11 cellular contexts compared by ENCODE assay signal in genomic region chr19:11087870-11088507, GRCh38. TPM values are rescaled to one million over a fixed set of nuclear protein-coding genes. Genes with fewer than 3 reads are reported as not detected.
DNase-seq lines count a peak whose midpoint lies in the region; FAIRE-seq lines count a peak whose summit lies in the region.
"Had no signal": no experiment of that assay in that cellular context is flagged by ENCODE, and none has a peak within 500 bp of the region (broad histone marks: within the 10 kb centered on the region; RNA-seq: fewer than 3 reads in every experiment).

No MANE protein-coding gene starts in this region.

- no peaks in the 10 kb centered on the region for H3K9me3 Mint-ChIP-seq in activated T-helper 1 cell treated with anti-CD3 and anti-CD28 coated beads, Interleukin-12 subunit alpha, Interleukin-12 subunit beta, Interleukin-2, Interleukin-4 antibody, amounts not matched to agents 30 ng/mL and 10 ng/mL and 1 ng/mL, durations not matched to agents 14 hours and 24 hours and 36 hours
- H3K9me3 Mint-ChIP-seq: central memory CD8-positive, alpha-beta T cell had no signal

- H3K27ac ChIP-seq in HUES64 (ENCODE audit: low read depth, low read length) (peak overlapping the region; percentile 99), small intestine (ENCODE audit: low read depth in 1 of 2, low read length in 1 of 2) (peak overlapping the region; percentile 37 to 92)

- peaks cover 24% of the 10 kb centered on the region for H3K36me3 ChIP-seq in HUES64 (ENCODE audit: insufficient read depth, low read length)
- peaks cover 5% of the 10 kb centered on the region for H3K36me3 ChIP-seq in iPS-15b (ENCODE audit: control insufficient read depth, insufficient read depth, low read length)
- H3K36me3 ChIP-seq in small intestine (ENCODE audit: control insufficient read depth in 2 of 2, insufficient read depth in 2 of 2, low read length in 2 of 2): no peaks in the 10 kb centered on the region

- H3K36me3 Mint-ChIP-seq in activated T-helper 1 cell treated with anti-CD3 and anti-CD28 coated beads, Interleukin-12 subunit alpha, Interleukin-12 subunit beta, Interleukin-2, Interleukin-4 antibody, amounts not matched to agents 30 ng/mL and 10 ng/mL and 1 ng/mL, durations not matched to agents 14 hours and 24 hours and 36 hours (ENCODE audit: low read depth): peaks cover 13% of the 10 kb centered on the region

- H3K4me1 ChIP-seq in HUES64 (ENCODE audit: insufficient read depth, low read length) (peaks cover 19% of the 10 kb centered on the region), iPS-15b (ENCODE audit: control insufficient read depth, insufficient read depth, low read length) (peaks cover 11% of the 10 kb centered on the region), small intestine (ENCODE audit: control insufficient read depth in 2 of 2, insufficient read depth in 1 of 2, low read depth in 1 of 2, low read length in 1 of 2) (peaks cover 0 to 5% of the 10 kb centered on the region in 2 donors)

- intact Hi-C loops in activated T-helper 1 cell treated with anti-CD3 and anti-CD28 coated beads, Interleukin-12 subunit alpha, Interleukin-12 subunit beta, Interleukin-2, Interleukin-4 antibody, amounts not matched to agents 30 ng/mL and 10 ng/mL and 1 ng/mL, durations not matched to agents 14 hours and 24 hours and 36 hours (cut with micrococcal nuclease): loop anchor here (1.0 to 5.0 kb wide), 3 partner anchors 8 to 1704 kb away; partner anchors contain the start of genes JUNB, TIMM29 and YIPF2

- peak overlapping the region; percentile 95; the same call in 1 of the 2 replicates for H3K9ac ChIP-seq in HUES64 (ENCODE audit: low read depth, low read length)
- H3K9ac ChIP-seq in iPS-15b (ENCODE audit: low read depth, low read length): no peak overlapping the region

- peak overlapping the region; percentile 99 for H3K27ac Mint-ChIP-seq in activated T-helper 1 cell treated with anti-CD3 and anti-CD28 coated beads, Interleukin-12 subunit alpha, Interleukin-12 subunit beta, Interleukin-2, Interleukin-4 antibody, amounts not matched to agents 30 ng/mL and 10 ng/mL and 1 ng/mL, durations not matched to agents 14 hours and 24 hours and 36 hours

- H3K27me3 ChIP-seq in HUES64 (ENCODE audit: insufficient read depth, low read length) (no peaks in the 10 kb centered on the region), iPS-15b (ENCODE audit: control insufficient read depth, insufficient read depth, low read length) (no peaks in the 10 kb centered on the region), small intestine (ENCODE audit: control insufficient read depth in 2 of 2, insufficient read depth in 2 of 2, low read length in 2 of 2) (no peaks in the 10 kb centered on the region)

- H3K27me3 Mint-ChIP-seq in activated T-helper 1 cell treated with anti-CD3 and anti-CD28 coated beads, Interleukin-12 subunit alpha, Interleukin-12 subunit beta, Interleukin-2, Interleukin-4 antibody, amounts not matched to agents 30 ng/mL and 10 ng/mL and 1 ng/mL, durations not matched to agents 14 hours and 24 hours and 36 hours (ENCODE audit: insufficient read depth): no peaks in the 10 kb centered on the region
- H3K27me3 Mint-ChIP-seq: central memory CD8-positive, alpha-beta T cell had no signal

- no peak for FAIRE-seq in small intestine (lab: Jason Lieb, UNC)

- no peak for DNase-seq in activated T-helper 1 cell treated with anti-CD3 and anti-CD28 coated beads, Interleukin-12 subunit alpha, Interleukin-12 subunit beta, Interleukin-2, Interleukin-4 antibody, amounts not matched to agents 30 ng/mL and 10 ng/mL and 1 ng/mL, durations not matched to agents 14 hours and 24 hours and 36 hours (ENCODE audit: low spot score)
- DNase-seq in small intestine (no peak), NCI-H1048 (lab: John Stamatoyannopoulos, UW) (no peak), UCSD-AML1 (lab: John Stamatoyannopoulos, UW; ENCODE audit: unreplicated experiment) (no peak), pons (ENCODE audit: low spot score) (no peak), NCI-H1417 treated with DMSO at 0.1 percent for 48 hours (lab: John Stamatoyannopoulos, UW) (no peak)
- DNase-seq: NCI-H1105, T1000 had no signal

- WGBS in HUES64: 94% methylated on average over 3 of the region's 4 CpGs
- WGBS in small intestine, 3 donors: 65 to 83% (median 79%) methylated on average over 4 of the region's 4 CpGs

- H3K9me3 ChIP-seq in HUES64 (ENCODE audit: insufficient read depth, low read depth, low read length) (no peaks in the 10 kb centered on the region), iPS-15b (ENCODE audit: control insufficient read depth, insufficient read depth, low read length) (no peaks in the 10 kb centered on the region), small intestine (ENCODE audit: control insufficient read depth, low read depth) (no peaks in the 10 kb centered on the region)

- H3K4me3 ChIP-seq in HUES64 (ENCODE audit: low read length) (no peak overlapping the region), iPS-15b (ENCODE audit: low read depth, low read length) (peak overlapping the region; percentile 84), small intestine (ENCODE audit: low read depth in 1 of 2, low read length in 2 of 2) (no peak overlapping the region)

- no peak overlapping the region for H3K4me3 Mint-ChIP-seq in activated T-helper 1 cell treated with anti-CD3 and anti-CD28 coated beads, Interleukin-12 subunit alpha, Interleukin-12 subunit beta, Interleukin-2, Interleukin-4 antibody, amounts not matched to agents 30 ng/mL and 10 ng/mL and 1 ng/mL, durations not matched to agents 14 hours and 24 hours and 36 hours

- H3K4me1 Mint-ChIP-seq in activated T-helper 1 cell treated with anti-CD3 and anti-CD28 coated beads, Interleukin-12 subunit alpha, Interleukin-12 subunit beta, Interleukin-2, Interleukin-4 antibody, amounts not matched to agents 30 ng/mL and 10 ng/mL and 1 ng/mL, durations not matched to agents 14 hours and 24 hours and 36 hours (ENCODE audit: low read depth): peaks cover 26% of the 10 kb centered on the region

RNA-seq across cellular contexts. Expression of gene LDLR, which starts 1.3 kb away (rescaled TPM):
- 87.3 TPM for polyA plus RNA-seq in HUES64 (2013, experiment 1 of 2)
- polyA plus RNA-seq in HUES64 (2013, experiment 2 of 2): 93.8 TPM
- 115 and 117 TPM in 2 replicates for total RNA-seq in activated T-helper 1 cell treated with anti-CD3 and anti-CD28 coated beads, Interleukin-12 subunit alpha, Interleukin-12 subunit beta, Interleukin-2, Interleukin-4 antibody, amounts not matched to agents 30 ng/mL and 10 ng/mL and 1 ng/mL, durations not matched to agents 14 hours and 24 hours and 36 hours
- polyA plus RNA-seq in small intestine: 10 to 100 TPM in 2 of 3 donors, 1 to 10 TPM in 1; 6.0 to 38.2 (median 24.0) TPM
